ENCODE assay signal across 1 cellular context in genomic region chr16:89300311-89300975, GRCh38.
TF ChIP-seq lines count a peak whose summit lies in the region.

No MANE protein-coding gene starts in this region.

TF ChIP-seq in GM12878, 131 proteins besides CTCF, POLR2A, EP300 and RAD21 (continued from another document):
- no peak for TF ChIP-seq E2F8 (IDR thresholded peaks at IDR 0.05; ENCODE audit: low read depth, partially characterized antibody)
